ENCODE assay signal across 1 cellular context in the genomic region with DNA sequence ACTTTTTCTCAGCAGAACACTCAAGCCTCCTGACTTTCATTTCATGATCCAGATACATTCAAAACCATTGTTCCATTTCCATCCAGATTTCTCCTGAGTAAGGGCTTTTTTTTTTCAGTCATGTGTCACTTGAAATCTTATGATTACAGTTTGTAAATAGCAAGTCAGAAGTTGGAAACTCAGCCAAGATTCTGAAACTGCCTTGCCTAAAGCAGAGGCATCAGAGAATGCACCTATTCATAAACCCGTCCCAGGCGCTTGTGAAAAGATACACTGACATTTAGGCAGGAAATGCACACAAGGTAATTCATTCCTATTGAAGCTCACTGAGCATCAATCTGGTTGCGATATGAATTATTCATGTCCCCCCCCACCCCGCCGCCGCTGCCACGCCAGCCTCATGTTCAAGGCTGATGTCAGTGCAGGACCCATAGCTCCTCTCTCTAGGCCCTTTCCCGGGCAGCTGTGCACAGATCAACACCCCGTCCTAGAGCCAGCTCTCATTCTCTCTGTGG.
TF ChIP-seq lines count a peak whose summit lies in the region.

No MANE protein-coding gene starts in this region.

TF ChIP-seq in GM12878, 131 proteins besides CTCF, POLR2A, EP300 and RAD21:
- TF ChIP-seq ZBTB33 (IDR thresholded peaks at IDR 0.05) (peak; percentile 68; the same call in 1 of the 2 replicates), IRF3 (IDR thresholded peaks at IDR 0.05) (no peak), MLLT1 (IDR thresholded peaks at IDR 0.05) (peak; percentile 64), NFIC (IDR thresholded peaks at IDR 0.05; ENCODE audit: low read depth, low read length) (no peak), EED (IDR thresholded peaks at IDR 0.05; ENCODE audit: low read depth) (peak; percentile 46; the same call in 1 of the 2 replicates)
